In genomic region chr6:19042452-19042851, GRCh38 we compare ENCODE assay signal across 18 cellular contexts.
"Had no signal": no experiment of that assay in that cellular context is flagged by ENCODE, and none has a peak within 500 bp of the region (broad histone marks: within the 10 kb centered on the region; RNA-seq: fewer than 3 reads in every experiment).

No MANE protein-coding gene starts in this region.

- H3K9me3 ChIP-seq: ovary, tibial nerve, upper lobe of right lung, vagina had no signal

- H3K4me1 Mint-ChIP-seq: natural killer cell, neural progenitor cell had no signal

- H3K36me3 ChIP-seq: heart right ventricle, neural progenitor cell, ovary, tibial nerve, upper lobe of right lung, vagina had no signal

- H3K27me3 Mint-ChIP-seq: progenitor cell of endocrine pancreas had no signal

- H3K27me3 ChIP-seq: heart right ventricle, neural progenitor cell, ovary, tibial nerve, upper lobe of right lung, vagina had no signal

- H3K36me3 Mint-ChIP-seq: natural killer cell, neural progenitor cell had no signal

- H3K4me1 ChIP-seq: neural progenitor cell, upper lobe of right lung, vagina had no signal

- H3K4me3 ChIP-seq: heart right ventricle, neural progenitor cell, ovary, tibial nerve, upper lobe of right lung, vagina had no signal

- DNase-seq: dermis blood vessel endothelial cell; foreskin melanocyte; heart right ventricle; hypothalamus; kidney glomerular epithelial cell; mammary epithelial cell; natural killer cell; nucleus accumbens; ovary; right cardiac atrium; small intestine; stimulated activated CD4-positive, alpha-beta T cell treated with anti-CD3 and anti-CD28 coated beads, Interleukin-2, amount 100 ng/mL, for 48 hours; stimulated activated naive CD4-positive, alpha-beta T cell treated with Interleukin-2 at 50 U/mL for 16 hours; upper lobe of right lung had no signal

- H3K27ac ChIP-seq: heart right ventricle, neural progenitor cell, ovary, tibial nerve, upper lobe of right lung, vagina had no signal

- H3K4me3 Mint-ChIP-seq: natural killer cell, neural progenitor cell had no signal

- ATAC-seq: natural killer cell, upper lobe of right lung had no signal

- H3K27ac Mint-ChIP-seq: natural killer cell, progenitor cell of endocrine pancreas had no signal
